In genomic region chr5:166916021-166916420, GRCh38 we compare ENCODE assay signal across 24 cellular contexts.
"Had no signal": no experiment of that assay in that cellular context is flagged by ENCODE, and none has a peak within 500 bp of the region (broad histone marks: within the 10 kb centered on the region; RNA-seq: fewer than 3 reads in every experiment).

No MANE protein-coding gene starts in this region.

- H3K27ac ChIP-seq: stomach, suprapubic skin, testis, thoracic aorta, thyroid gland, tibial artery, tibial nerve, transverse colon, upper lobe of left lung, upper lobe of right lung, uterus, vagina had no signal

- DNase-seq: stimulated activated CD4-positive, alpha-beta T cell treated with anti-CD3 and anti-CD28 coated beads, Interleukin-2, amount 100 ng/mL, for 48 hours; stimulated activated CD4-positive, alpha-beta T cell treated with anti-CD3 and anti-CD28 coated beads, Interleukin-4, amount 100 ng/mL, for 1 hour; stimulated activated CD4-positive, alpha-beta T cell treated with anti-CD3 and anti-CD28 coated beads, Interleukin-4, amount 100 ng/mL, for 24 hours; stimulated activated CD4-positive, alpha-beta T cell treated with anti-CD3 and anti-CD28 coated beads, Interleukin-4, amount 100 ng/mL, for 4 hours; stimulated activated CD8-positive, alpha-beta memory T cell treated with anti-CD3 and anti-CD28 coated beads, Interleukin-4, amount 100 ng/mL, for 48 hours; stimulated activated naive B cell treated with anti-CD40 and anti-IgM and Interleukin-4, amounts not matched to agents 10 μg/mL and 1 μg/mL and 100 μg/mL, for 72 hours; stimulated activated naive CD4-positive, alpha-beta T cell; stimulated activated naive CD4-positive, alpha-beta T cell treated with Interleukin-2 at 50 U/mL for 16 hours; stimulated activated naive CD8-positive, alpha-beta T cell treated with anti-CD3 and anti-CD28 coated beads, Interleukin-15, amount 100 ng/mL, for 72 hours; stimulated activated naive CD8-positive, alpha-beta T cell treated with anti-CD3 and anti-CD28 coated beads, Interleukin-15, Interleukin-2, amounts not matched to agents 100 U/mL and 50 U/mL, for 24 hours; stomach; substantia nigra; testis; thyroid gland; tibial artery; transverse colon; trophoblast cell; upper lobe of left lung; upper lobe of right lung; uterus had no signal
